In the genomic region with DNA sequence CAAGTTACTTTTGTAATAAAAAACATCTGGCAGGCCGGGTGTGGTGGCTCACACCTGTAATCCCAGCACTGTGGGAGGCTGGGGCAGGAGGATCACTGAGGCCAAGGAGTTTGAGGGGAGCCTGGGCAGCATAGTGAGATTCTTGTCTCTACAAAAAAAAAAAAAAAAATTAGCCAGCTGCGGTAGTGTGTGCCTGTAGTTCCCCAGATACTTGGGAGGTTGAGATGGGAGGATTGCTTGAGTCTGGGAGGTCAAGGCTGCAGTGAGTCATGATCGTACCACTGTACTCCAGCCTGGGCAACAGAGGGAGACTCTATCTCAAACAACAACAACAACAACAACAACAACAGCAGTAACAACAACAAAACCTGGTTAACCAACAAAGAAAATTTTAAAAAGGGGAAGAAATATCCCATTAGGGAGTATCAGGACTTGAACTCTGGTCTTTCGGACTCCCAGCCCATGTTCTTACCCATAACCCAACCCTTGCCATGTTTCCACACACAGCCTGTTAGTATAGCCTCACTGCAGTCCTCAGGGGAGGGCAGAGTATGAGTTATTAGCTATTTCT, we compare ENCODE assay signal across 22 cellular contexts. TPM values are rescaled to one million over a fixed set of nuclear protein-coding genes. Genes with fewer than 3 reads are reported as not detected.
DNase-seq lines count a peak whose midpoint lies in the region; ATAC-seq, FAIRE-seq and TF ChIP-seq lines count a peak whose summit lies in the region.
"Had no signal": no experiment of that assay in that cellular context is flagged by ENCODE, and none has a peak within 500 bp of the region (broad histone marks: within the 10 kb centered on the region; RNA-seq: fewer than 3 reads in every experiment).

No MANE protein-coding gene starts in this region.

- H3K9me3 ChIP-seq in adrenal gland (replicated peaks in 1 of 3): no peaks in the 10 kb centered on the region
- H3K9me3 ChIP-seq: neutrophil, psoas muscle, SK-N-SH had no signal

- peaks cover 11% of the 10 kb centered on the region for H3K27me3 Mint-ChIP-seq in activated CD8-positive, alpha-beta T cell treated with anti-CD3 and anti-CD28 coated beads for 36 hours
- H3K27me3 Mint-ChIP-seq in activated CD8-positive, alpha-beta T cell treated with anti-CD3 and anti-CD28 coated beads, Interleukin-2, amount 10 ng/mL, durations not matched to agents 7 days and 5 days (ENCODE audit: low read depth): no peaks in the 10 kb centered on the region
- H3K27me3 Mint-ChIP-seq: brain had no signal

- peak overlapping the region; percentile 31 for H3K27ac Mint-ChIP-seq in activated CD8-positive, alpha-beta T cell treated with anti-CD3 and anti-CD28 coated beads for 36 hours
- H3K27ac Mint-ChIP-seq in activated CD8-positive, alpha-beta T cell treated with anti-CD3 and anti-CD28 coated beads, Interleukin-2, amount 10 ng/mL, durations not matched to agents 7 days and 5 days: no peak overlapping the region
- H3K27ac Mint-ChIP-seq: brain had no signal

- ATAC-seq in activated CD8-positive, alpha-beta T cell treated with anti-CD3 and anti-CD28 coated beads for 36 hours: no peak
- no peak for ATAC-seq in activated CD8-positive, alpha-beta T cell treated with anti-CD3 and anti-CD28 coated beads, Interleukin-2, amount 10 ng/mL, durations not matched to agents 7 days and 5 days
- ATAC-seq: esophagus mucosa, psoas muscle had no signal

- DNase-seq in activated CD8-positive, alpha-beta T cell treated with anti-CD3 and anti-CD28 coated beads for 36 hours: no peak
- no peak for DNase-seq in activated CD8-positive, alpha-beta T cell treated with anti-CD3 and anti-CD28 coated beads, Interleukin-2, amount 10 ng/mL, durations not matched to agents 7 days and 5 days
- no peak for DNase-seq in adrenal gland
- no peak for DNase-seq in substantia nigra (lab: John Stamatoyannopoulos, UW)
- DNase-seq in NCI-H1417 treated with DMSO at 0.1 percent for 48 hours (lab: John Stamatoyannopoulos, UW): no peak
- no peak for DNase-seq in H54 (ENCODE audit: insufficient read length, low spot score)
- no peak for DNase-seq in NCI-H524 treated with DMSO at 0.1 percent for 48 hours (lab: John Stamatoyannopoulos, UW)
- DNase-seq: activated T-cell treated with anti-CD3 and anti-CD28 coated beads, Interleukin-2, amount 50 U/mL, for 4 hours; DMS53; effector memory CD4-positive, alpha-beta T cell; mammary epithelial cell; NCI-H1694 treated with DMSO at 0.1 percent for 48 hours; SK-N-SH; stimulated activated naive CD4-positive, alpha-beta T cell treated with Interleukin-2 at 50 U/mL for 16 hours had no signal

- peak overlapping the region in 3 of 5 donors; percentile 46 to 89 (median 59) for H3K27ac ChIP-seq in adrenal gland
- peak overlapping the region; percentile 65 for H3K27ac ChIP-seq in layer of hippocampus (ENCODE audit: low read depth, low read length)
- peak overlapping the region; percentile 67 for H3K27ac ChIP-seq in substantia nigra (ENCODE audit: low read depth, low read length, poor library complexity, severe bottlenecking)
- H3K27ac ChIP-seq: neutrophil, VCaP had no signal

- peaks cover 0 to 21% of the 10 kb centered on the region in 2 donors for H3K4me1 ChIP-seq in adrenal gland (replicated peaks in 1 of 2)

- no peaks in the 10 kb centered on the region for H3K36me3 Mint-ChIP-seq in activated CD8-positive, alpha-beta T cell treated with anti-CD3 and anti-CD28 coated beads for 36 hours (ENCODE audit: low read depth)
- H3K36me3 Mint-ChIP-seq in activated CD8-positive, alpha-beta T cell treated with anti-CD3 and anti-CD28 coated beads, Interleukin-2, amount 10 ng/mL, durations not matched to agents 7 days and 5 days (ENCODE audit: low read depth): no peaks in the 10 kb centered on the region
- H3K36me3 Mint-ChIP-seq: brain had no signal

- TF ChIP-seq CTCF in activated CD8-positive, alpha-beta T cell treated with anti-CD3 and anti-CD28 coated beads for 36 hours (IDR thresholded peaks at IDR 0.05): no peak
- no peak for TF ChIP-seq CTCF in adrenal gland (IDR thresholded peaks at IDR 0.05)

- H3K36me3 ChIP-seq in adrenal gland (replicated peaks in 1 of 2): no peaks in the 10 kb centered on the region
- H3K36me3 ChIP-seq: neutrophil had no signal

- FAIRE-seq in H54 (lab: Jason Lieb, UNC): no peak
- FAIRE-seq: A204.1 had no signal

- no peak overlapping the region for H3K4me3 ChIP-seq in adrenal gland
- H3K4me3 ChIP-seq: psoas muscle had no signal

- H3K9me3 Mint-ChIP-seq in activated CD8-positive, alpha-beta T cell treated with anti-CD3 and anti-CD28 coated beads for 36 hours: no peaks in the 10 kb centered on the region
- no peaks in the 10 kb centered on the region for H3K9me3 Mint-ChIP-seq in activated CD8-positive, alpha-beta T cell treated with anti-CD3 and anti-CD28 coated beads, Interleukin-2, amount 10 ng/mL, durations not matched to agents 7 days and 5 days (ENCODE audit: insufficient read depth)
- H3K9me3 Mint-ChIP-seq: activated T-cell treated with anti-CD3 and anti-CD28 coated beads, Interleukin-2, amount 50 U/mL, for 4 hours had no signal

- no peak overlapping the region for H3K4me3 Mint-ChIP-seq in activated CD8-positive, alpha-beta T cell treated with anti-CD3 and anti-CD28 coated beads for 36 hours
- no peak overlapping the region for H3K4me3 Mint-ChIP-seq in activated CD8-positive, alpha-beta T cell treated with anti-CD3 and anti-CD28 coated beads, Interleukin-2, amount 10 ng/mL, durations not matched to agents 7 days and 5 days
- H3K4me3 Mint-ChIP-seq: activated T-cell treated with anti-CD3 and anti-CD28 coated beads, Interleukin-2, amount 50 U/mL, for 4 hours; brain had no signal

- CTCF ChIA-PET in activated CD8-positive, alpha-beta T cell treated with anti-CD3 and anti-CD28 coated beads for 36 hours (lab: Charles Lee): interaction anchor here (1.8 kb wide), 1 partner anchor 35 kb away, joined by 9 read pairs; no protein-coding TSS in a partner anchor
- CTCF ChIA-PET in activated CD8-positive, alpha-beta T cell treated with anti-CD3 and anti-CD28 coated beads, Interleukin-2, amount 10 ng/mL, durations not matched to agents 7 days and 5 days (lab: Charles Lee): interaction anchor here (1.9 kb wide), 1 partner anchor 34 kb away, joined by 14 read pairs; no protein-coding TSS in a partner anchor

- H3K4me1 Mint-ChIP-seq in activated CD8-positive, alpha-beta T cell treated with anti-CD3 and anti-CD28 coated beads for 36 hours (ENCODE audit: low read depth): peaks cover 25% of the 10 kb centered on the region
- peaks cover 63% of the 10 kb centered on the region for H3K4me1 Mint-ChIP-seq in activated CD8-positive, alpha-beta T cell treated with anti-CD3 and anti-CD28 coated beads, Interleukin-2, amount 10 ng/mL, durations not matched to agents 7 days and 5 days (ENCODE audit: low read depth)

- TF ChIP-seq POLR2A in adrenal gland (IDR thresholded peaks at IDR 0.05) (no peak), H54 (IDR thresholded peaks at IDR 0.05; ENCODE audit: low read depth, low read length) (no peak)

- 62 to 69% (median 67%) methylated on average over 4 of the region's 4 CpGs for WGBS in adrenal gland, 4 donors

- POLR2A ChIA-PET in activated CD8-positive, alpha-beta T cell treated with anti-CD3 and anti-CD28 coated beads for 36 hours (lab: Charles Lee): interaction anchor here (0.6 to 4.2 kb wide), 2 partner anchors 9 to 17 kb away, joined by 3 to 23 read pairs; a partner anchor contains a TSS
- POLR2A ChIA-PET in activated CD8-positive, alpha-beta T cell treated with anti-CD3 and anti-CD28 coated beads, Interleukin-2, amount 10 ng/mL, durations not matched to agents 7 days and 5 days (lab: Charles Lee): interaction anchor here (0.8 kb wide), 1 partner anchor 106 kb away, joined by 3 read pairs; no protein-coding TSS in a partner anchor

- intact Hi-C loops in activated CD8-positive, alpha-beta T cell treated with anti-CD3 and anti-CD28 coated beads for 36 hours (cut with micrococcal nuclease): no loop called here
- intact Hi-C loops in adrenal gland (cut with DNase I): no loop called here

- H3K27me3 ChIP-seq in adrenal gland (no peaks in the 10 kb centered on the region), layer of hippocampus (ENCODE audit: control insufficient read depth, insufficient read depth, low read length) (no peaks in the 10 kb centered on the region)

RNA-seq across cellular contexts. Expression of a gene that starts 17.2 kb away (rescaled TPM):
- total RNA-seq in activated CD8-positive, alpha-beta T cell treated with anti-CD3 and anti-CD28 coated beads for 36 hours: 1 to 10 TPM; 6.6 to 6.8 TPM
- 1 to 10 TPM; 6.2 to 6.5 TPM for total RNA-seq in activated CD8-positive, alpha-beta T cell treated with anti-CD3 and anti-CD28 coated beads, Interleukin-2, amount 10 ng/mL, durations not matched to agents 7 days and 5 days
- 10 to 100 TPM in 4 of 8 donors, 1 to 10 TPM in 4; 4.5 to 16.2 (median 9.3) TPM for total RNA-seq in adrenal gland
- 1 to 10 TPM; 2.0 to 7.6 (median 5.5) TPM for polyA plus RNA-seq in adrenal gland

RNA-seq across cellular contexts. Expression of a gene that starts 54.3 kb away (rescaled TPM):
- total RNA-seq in activated CD8-positive, alpha-beta T cell treated with anti-CD3 and anti-CD28 coated beads for 36 hours: not detected
- not detected for total RNA-seq in activated CD8-positive, alpha-beta T cell treated with anti-CD3 and anti-CD28 coated beads, Interleukin-2, amount 10 ng/mL, durations not matched to agents 7 days and 5 days
- total RNA-seq in adrenal gland: not detected
- polyA plus RNA-seq in adrenal gland: not detected
- total RNA-seq: activated T-cell treated with anti-CD3 and anti-CD28 coated beads, Interleukin-2, amount 50 U/mL, for 4 hours; NCI-H460; psoas muscle had no signal
- polyA plus RNA-seq: SK-N-SH had no signal
